ENCODE assay signal across 21 cellular contexts in genomic region chr7:132243463-132243862, GRCh38.
"Had no signal": no experiment of that assay in that cellular context is flagged by ENCODE, and none has a peak within 500 bp of the region (broad histone marks: within the 10 kb centered on the region; RNA-seq: fewer than 3 reads in every experiment).

No MANE protein-coding gene starts in this region.

- H3K36me3 ChIP-seq: esophagus squamous epithelium had no signal

- DNase-seq: activated CD4-positive, alpha-beta T cell treated with anti-CD3 and anti-CD28 coated beads for 4 hours; activated CD4-positive, alpha-beta T cell treated with anti-CD3 and anti-CD28 coated beads, Interleukin-2, amount 50 U/mL, for 48 hours; activated CD4-positive, CD25-positive, alpha-beta regulatory T cell; activated CD8-positive, alpha-beta memory T cell treated with anti-CD3 and anti-CD28 coated beads, Interleukin-2, amount 50 U/mL, for 48 hours; activated effector memory CD4-positive, alpha-beta T cell treated with anti-CD3 and anti-CD28 coated beads, Interleukin-2, amount 50 U/mL, for 16 hours; activated naive CD4-positive, alpha-beta T cell treated with anti-CD3 and anti-CD28 coated beads, Interleukin-2, amount 10 ng/mL, durations not matched to agents 7 days and 5 days; activated T-cell treated with anti-CD3 and anti-CD28 coated beads, Interleukin-2, amount 50 U/mL, for 48 hours; anterior cingulate cortex; endodermal cell; esophagus squamous epithelium; left colon; nephron progenitor cell; nucleus accumbens; stimulated activated CD4-positive, alpha-beta T cell treated with anti-CD3 and anti-CD28 coated beads, Interleukin-2, amount 100 ng/mL, for 48 hours; stimulated activated CD8-positive, alpha-beta memory T cell treated with anti-CD3 and anti-CD28 coated beads, Interleukin-4, amount 100 ng/mL, for 48 hours; stimulated activated naive B cell treated with anti-CD40 and anti-IgM and Interleukin-4, amounts not matched to agents 10 μg/mL and 1 μg/mL and 100 μg/mL, for 72 hours; SW 1271; T-helper 17 cell had no signal

- ATAC-seq: foreskin keratinocyte; left colon; sciatic nerve; stimulated activated naive B cell treated with anti-CD40 and anti-IgM and Interleukin-4, amounts not matched to agents 10 μg/mL and 1 μg/mL and 100 μg/mL, for 72 hours; T-helper 17 cell had no signal

- H3K4me3 ChIP-seq: coronary artery, esophagus squamous epithelium had no signal

- H3K27ac ChIP-seq: coronary artery, esophagus squamous epithelium, foreskin keratinocyte had no signal

- H3K4me1 ChIP-seq: foreskin keratinocyte had no signal
